8 cellular contexts compared by ENCODE assay signal in genomic region chr6:18155864-18156396, GRCh38. TPM values are rescaled to one million over a fixed set of nuclear protein-coding genes. Genes with fewer than 3 reads are reported as not detected.
DNase-seq lines count a peak whose midpoint lies in the region; ATAC-seq, FAIRE-seq and TF ChIP-seq lines count a peak whose summit lies in the region.

No MANE protein-coding gene starts in this region.

- peaks cover 33% of the 10 kb centered on the region for H3K4me1 Mint-ChIP-seq in activated T-cell treated with anti-CD3 and anti-CD28 coated beads, Interleukin-2, amount 50 U/mL, for 72 hours (ENCODE audit: low read depth)
- H3K4me1 Mint-ChIP-seq in nephron progenitor cell: peaks cover 22% of the 10 kb centered on the region

- no peak overlapping the region for H3K27ac Mint-ChIP-seq in activated T-cell treated with anti-CD3 and anti-CD28 coated beads, Interleukin-2, amount 50 U/mL, for 72 hours
- H3K27ac Mint-ChIP-seq in nephron progenitor cell: no peak overlapping the region

- H3K27ac ChIP-seq in suprapubic skin: peak overlapping the region; percentile 95

- FAIRE-seq in HTR-8/SVneo (lab: Jason Lieb, UNC): peak; percentile 65

- peaks cover 22% of the 10 kb centered on the region for H3K4me1 ChIP-seq in suprapubic skin

- TF ChIP-seq EP300 in suprapubic skin (IDR thresholded peaks at IDR 0.05): no peak

- no peaks in the 10 kb centered on the region for H3K9me3 ChIP-seq in suprapubic skin

- DNase-seq in DMS 273 treated with DMSO at 0.1 percent for 48 hours (lab: John Stamatoyannopoulos, UW): peak; percentile 44
- DNase-seq in HTR-8/SVneo (ENCODE audit: insufficient read length, low spot score): peak; percentile 67
- peak; percentile 23 to 52 for DNase-seq in NOMO-1 (lab: John Stamatoyannopoulos, UW; ENCODE audit: unreplicated experiment in 2 of 2)
- DNase-seq in activated T-cell treated with anti-CD3 and anti-CD28 coated beads, Interleukin-2, amount 50 U/mL, for 72 hours: peak; percentile 35 to 43
- DNase-seq in fibroblast of pulmonary artery (ENCODE audit: low read depth): peak; percentile 22
- DNase-seq in nephron progenitor cell: peak; percentile 36
- DNase-seq in suprapubic skin (ENCODE audit: low spot score in 2 of 2): peak; percentile 84

- H3K36me3 ChIP-seq in suprapubic skin: no peaks in the 10 kb centered on the region

- H3K9me3 Mint-ChIP-seq in activated T-cell treated with anti-CD3 and anti-CD28 coated beads, Interleukin-2, amount 50 U/mL, for 72 hours: peaks cover 0 to 4% of the 10 kb centered on the region in 2 donors
- no peaks in the 10 kb centered on the region for H3K9me3 Mint-ChIP-seq in nephron progenitor cell

- TF ChIP-seq POLR2A in suprapubic skin (IDR thresholded peaks at IDR 0.05): no peak

- no peaks in the 10 kb centered on the region for H3K27me3 ChIP-seq in suprapubic skin

- no peaks in the 10 kb centered on the region for H3K27me3 Mint-ChIP-seq in activated T-cell treated with anti-CD3 and anti-CD28 coated beads, Interleukin-2, amount 50 U/mL, for 72 hours (ENCODE audit: low read depth)
- H3K27me3 Mint-ChIP-seq in nephron progenitor cell (ENCODE audit: low read depth, poor library complexity): peaks cover 8% of the 10 kb centered on the region

- peak overlapping the region; percentile 97 to 99 for H3K4me3 Mint-ChIP-seq in activated T-cell treated with anti-CD3 and anti-CD28 coated beads, Interleukin-2, amount 50 U/mL, for 72 hours
- peak overlapping the region; percentile 99 for H3K4me3 Mint-ChIP-seq in nephron progenitor cell

- H3K4me3 ChIP-seq in fibroblast of pulmonary artery (replicated peaks; ENCODE audit: low read depth, low read length) (peak overlapping the region; percentile 93), suprapubic skin (peak overlapping the region; percentile 99)

- ATAC-seq in GM21423 (IDR thresholded peaks at IDR 0.05; ENCODE audit: unreplicated experiment): peak; percentile 40
- peak; percentile 6 for ATAC-seq in activated T-cell treated with anti-CD3 and anti-CD28 coated beads, Interleukin-2, amount 50 U/mL, for 72 hours (replicated peaks in 1 of 2)

- TF ChIP-seq CTCF in fibroblast of pulmonary artery (IDR thresholded peaks at IDR 0.05; ENCODE audit: low read length, missing control alignments) (peak; percentile 28), nephron progenitor cell (IDR thresholded peaks at IDR 0.05) (no peak), suprapubic skin (IDR thresholded peaks at IDR 0.05) (peak in 1 of 2 donors; percentile 9)

- peaks cover 4 to 6% of the 10 kb centered on the region in 2 donors for H3K36me3 Mint-ChIP-seq in activated T-cell treated with anti-CD3 and anti-CD28 coated beads, Interleukin-2, amount 50 U/mL, for 72 hours (ENCODE audit: insufficient read depth in 2 of 2)
- H3K36me3 Mint-ChIP-seq in nephron progenitor cell (ENCODE audit: low read depth): peaks cover 18% of the 10 kb centered on the region

- WGBS in suprapubic skin: 6% methylated on average over 16 of the region's 26 CpGs

RNA-seq across cellular contexts. Expression of gene KDM1B, which starts 0.7 kb away (rescaled TPM):
- total RNA-seq in activated T-cell treated with anti-CD3 and anti-CD28 coated beads, Interleukin-2, amount 50 U/mL, for 72 hours: 10 to 100 TPM in 1 of 2 donors, 1 to 10 TPM in 1; 9.9 to 12.2 TPM
- total RNA-seq in suprapubic skin: 10 to 100 TPM; 28.3 to 32.5 (median 29.6) TPM

RNA-seq across cellular contexts. Expression of gene TPMT, which starts 1.1 kb away (rescaled TPM):
- total RNA-seq in activated T-cell treated with anti-CD3 and anti-CD28 coated beads, Interleukin-2, amount 50 U/mL, for 72 hours: 1 to 10 TPM; 6.7 to 8.2 TPM
- total RNA-seq in suprapubic skin: 10 to 100 TPM in 2 of 4 donors, 1 to 10 TPM in 2; 6.7 to 14.4 (median 9.7) TPM

RNA-seq across cellular contexts. Expression of gene NHLRC1, which starts 33.5 kb away (rescaled TPM):
- under 1 TPM; 0.14 TPM for total RNA-seq in activated T-cell treated with anti-CD3 and anti-CD28 coated beads, Interleukin-2, amount 50 U/mL, for 72 hours
- total RNA-seq in suprapubic skin: 1 to 10 TPM; 3.5 to 7.9 (median 6.0) TPM

Comparison
In these comparisons a context has a peak if more than half of its experiments do, and no peak if none do; other contexts are left out.
1. Peak in every context shown above with its lines: DNase-seq, ATAC-seq, H3K4me3 ChIP-seq and H3K27ac ChIP-seq.
2. DNase-seq: peak in every context shown above with its lines; median percentile 84 in suprapubic skin; 67 in HTR-8/SVneo; 44 in DMS 273 treated with DMSO at 0.1 percent for 48 hours; 39 in activated T-cell treated with anti-CD3 and anti-CD28 coated beads, Interleukin-2, amount 50 U/mL, for 72 hours; 38 in NOMO-1; 36 in nephron progenitor cell; 22 in fibroblast of pulmonary artery.